ENCODE assay signal across 15 cellular contexts in genomic region chr16:85539629-85540291, GRCh38.
DNase-seq lines count a peak whose midpoint lies in the region; ATAC-seq and TF ChIP-seq lines count a peak whose summit lies in the region.
"Had no signal": no experiment of that assay in that cellular context is flagged by ENCODE, and none has a peak within 500 bp of the region (broad histone marks: within the 10 kb centered on the region; RNA-seq: fewer than 3 reads in every experiment).

No MANE protein-coding gene starts in this region.

- no peak for TF ChIP-seq CTCF in liver (IDR thresholded peaks at IDR 0.05; ENCODE audit: low read depth, low read length, missing input control)
- TF ChIP-seq CTCF in upper lobe of left lung (IDR thresholded peaks at IDR 0.05) = no peak

- TF ChIP-seq RAD21 in liver (IDR thresholded peaks at IDR 0.05) = peak; percentile 26 to 65

- H3K4me3 ChIP-seq in liver (ENCODE audit: low read depth in 1 of 3, low read length in 3 of 3) (no peak overlapping the region), upper lobe of left lung (no peak overlapping the region)
- H3K4me3 ChIP-seq: BLaER1 had no signal

- H3K9me3 ChIP-seq in liver (ENCODE audit: control insufficient read depth in 4 of 4, low read length in 3 of 4) (no peaks in the 10 kb centered on the region), upper lobe of left lung (peaks cover 0 to 6% (median 2%) of the 10 kb centered on the region in 4 donors)

- peaks cover 21 to 59% (median 42%) of the 10 kb centered on the region in 4 donors for H3K4me1 ChIP-seq in liver (ENCODE audit: control insufficient read depth in 4 of 4, insufficient read depth in 4 of 4, low read length in 3 of 4)
- H3K4me1 ChIP-seq in upper lobe of left lung = peaks cover 21 to 49% (median 30%) of the 10 kb centered on the region in 4 donors

- DNase-seq in NCI-H2227 treated with DMSO at 0.1 percent for 48 hours (lab: John Stamatoyannopoulos, UW) (peak; percentile 70), NCI-H2227 (lab: John Stamatoyannopoulos, UW; ENCODE audit: unreplicated experiment) (no peak), erythroblast (lab: John Stamatoyannopoulos, UW) (peak; percentile 27 to 46), SW480 (ENCODE audit: low spot score) (no peak), NCI-H526 treated with DMSO at 0.1 percent for 48 hours (lab: John Stamatoyannopoulos, UW) (no peak), upper lobe of left lung (no peak)
- DNase-seq: CD4-positive, alpha-beta memory T cell; DMS153; DMS79; GDM1; GOT3; H9 had no signal

- H3K9ac ChIP-seq in liver (ENCODE audit: low read depth in 1 of 2, low read length in 2 of 2) = no peak overlapping the region

- 62% methylated on average over 12 of the region's 12 CpGs for WGBS in liver
- WGBS in upper lobe of left lung, 2 donors = 92 to 95% methylated on average over 12 of the region's 12 CpGs

- TF ChIP-seq POLR2A in erythroblast (IDR thresholded peaks at IDR 0.05; ENCODE audit: low read length) (no peak), upper lobe of left lung (IDR thresholded peaks at IDR 0.05) (no peak)

- TF ChIP-seq EP300 in upper lobe of left lung (IDR thresholded peaks at IDR 0.05) = no peak

- H3K36me3 ChIP-seq in liver (ENCODE audit: control insufficient read depth in 4 of 4, insufficient read depth in 3 of 4, low read depth in 1 of 4, low read length in 3 of 4) (no peaks in the 10 kb centered on the region), upper lobe of left lung (no peaks in the 10 kb centered on the region)

- no peak overlapping the region for H3K27ac ChIP-seq in liver (ENCODE audit: low read depth in 1 of 2, low read length in 2 of 2)
- H3K27ac ChIP-seq in upper lobe of left lung = no peak overlapping the region
- H3K27ac ChIP-seq: 22Rv1 had no signal

- no peak for ATAC-seq in upper lobe of left lung (ENCODE audit: low FRiP score in 2 of 2)

- H3K27me3 ChIP-seq in liver (ENCODE audit: control insufficient read depth in 4 of 4, insufficient read depth in 4 of 4, low read length in 3 of 4) (no peaks in the 10 kb centered on the region), upper lobe of left lung (no peaks in the 10 kb centered on the region)
- H3K27me3 ChIP-seq: BLaER1 had no signal

TF ChIP-seq in liver, 16 proteins besides CTCF, POLR2A, EP300 and RAD21:
- TF ChIP-seq YY1 (IDR thresholded peaks at IDR 0.05) (peak; percentile 34), GABPA (IDR thresholded peaks at IDR 0.05 in 1 of 2, conservative IDR thresholded peaks at IDR 0.05 in 1 of 2) (peak in 1 of 2 donors; percentile 18), ATF3 (IDR thresholded peaks at IDR 0.05) (peak; percentile 13), HNF4A (conservative IDR thresholded peaks at IDR 0.05) (peak; percentile 83 to 90), TAF1 (conservative IDR thresholded peaks at IDR 0.05) (no peak), HNF4G (IDR thresholded peaks at IDR 0.05) (peak; percentile 53), RXRA (IDR thresholded peaks at IDR 0.05) (peak; percentile 99 to 100), SP1 (IDR thresholded peaks at IDR 0.05) (peak; percentile 95), JUND (IDR thresholded peaks at IDR 0.05) (peak; percentile 21 to 68), REST (IDR thresholded peaks at IDR 0.05) (no peak), NR2F2 (IDR thresholded peaks at IDR 0.05) (peak; percentile 66), FOXA1 (IDR thresholded peaks at IDR 0.05) (no peak), MAX (IDR thresholded peaks at IDR 0.05) (no peak), ZBTB33 (IDR thresholded peaks at IDR 0.05) (no peak), FOXA2 (IDR thresholded peaks at IDR 0.05) (no peak)

Comparison
In these comparisons a context has a peak if more than half of its experiments do, and no peak if none do; other contexts are left out.
1. DNase-seq: peak in NCI-H2227 treated with DMSO at 0.1 percent for 48 hours (single experiment) and erythroblast (2 of 2); none in NCI-H2227 (single experiment), SW480 (single experiment), NCI-H526 treated with DMSO at 0.1 percent for 48 hours (single experiment) and upper lobe of left lung (0 of 2).